12 cellular contexts compared by ENCODE assay signal in genomic region chr5:132771559-132771998, GRCh38. TPM values are rescaled to one million over a fixed set of nuclear protein-coding genes. Genes with fewer than 3 reads are reported as not detected.
DNase-seq lines count a peak whose midpoint lies in the region; ATAC-seq, FAIRE-seq and TF ChIP-seq lines count a peak whose summit lies in the region.
"Had no signal": no experiment of that assay in that cellular context is flagged by ENCODE, and none has a peak within 500 bp of the region (broad histone marks: within the 10 kb centered on the region; RNA-seq: fewer than 3 reads in every experiment).

No MANE protein-coding gene starts in this region.

- H3K27me3 Mint-ChIP-seq in astrocyte (ENCODE audit: low read depth, unreplicated experiment): no peaks in the 10 kb centered on the region

- peaks cover 6% of the 10 kb centered on the region for H3K36me3 Mint-ChIP-seq in astrocyte (ENCODE audit: low read depth, unreplicated experiment)

- peaks cover 89% of the 10 kb centered on the region for H3K79me2 ChIP-seq in astrocyte (ENCODE audit: insufficient read depth, low read length)

- H3K4me3 Mint-ChIP-seq in astrocyte (ENCODE audit: unreplicated experiment): peak overlapping the region; percentile 35
- H3K4me3 Mint-ChIP-seq: HFFc6 had no signal

- intact Hi-C loops in cardiac septum (cut with DNase I): loop anchor here (10.0 kb wide), 1 partner anchor 93 kb away; the partner anchor contains the start of genes GDF9 and UQCRQ

- TF ChIP-seq CTCF in astrocyte (IDR thresholded peaks at IDR 0.05; ENCODE audit: insufficient read depth, low read depth, low read length): no peak

- H4K20me1 ChIP-seq in astrocyte (ENCODE audit: insufficient read depth, low read length): peaks cover 83% of the 10 kb centered on the region

- ATAC-seq in GM18868 (IDR thresholded peaks at IDR 0.05; ENCODE audit: unreplicated experiment) (no peak), HG03097 (IDR thresholded peaks at IDR 0.05; ENCODE audit: low FRiP score, unreplicated experiment) (no peak), HG03159 (IDR thresholded peaks at IDR 0.05; ENCODE audit: unreplicated experiment) (no peak), HG02884 (IDR thresholded peaks at IDR 0.05; ENCODE audit: unreplicated experiment) (no peak)
- ATAC-seq: K562 had no signal

- peak overlapping the region; percentile 93 for H3K27ac Mint-ChIP-seq in astrocyte (ENCODE audit: unreplicated experiment)
- H3K27ac Mint-ChIP-seq: HFFc6 had no signal

- no peaks in the 10 kb centered on the region for H3K36me3 ChIP-seq in astrocyte (ENCODE audit: insufficient read depth, low read length)

- peak; percentile 47 for DNase-seq in Caki2 (ENCODE audit: low read depth)
- DNase-seq in astrocyte (ENCODE audit: low read depth): peak; percentile 74
- DNase-seq in cardiac septum (ENCODE audit: low spot score): peak; percentile 83
- DNase-seq in renal cortical epithelial cell (ENCODE audit: low read depth): peak; percentile 83
- DNase-seq: activated CD4-positive, CD25-positive, alpha-beta regulatory T cell treated with anti-CD3 and anti-CD28 coated beads, Interleukin-2, amount 50 U/mL, for 72 hours; cortex of kidney; HFFc6 had no signal

- peak overlapping the region; percentile 3 for H3K27ac ChIP-seq in astrocyte (ENCODE audit: low read depth, low read length)

- H3K9me3 Mint-ChIP-seq in astrocyte (ENCODE audit: unreplicated experiment): no peaks in the 10 kb centered on the region
- H3K9me3 Mint-ChIP-seq: HFFc6 had no signal

- no peak for FAIRE-seq in astrocyte (lab: Jason Lieb, UNC)
- FAIRE-seq: K562 had no signal

- peaks cover 15% of the 10 kb centered on the region for H3K4me1 ChIP-seq in astrocyte (ENCODE audit: insufficient read depth, low read length)

- H2AFZ ChIP-seq in astrocyte (ENCODE audit: low read depth, low read length): no peak overlapping the region

- H3K9ac ChIP-seq in astrocyte (ENCODE audit: low read length): no peak overlapping the region

- no peak overlapping the region for H3K4me2 ChIP-seq in astrocyte (ENCODE audit: low read length)

- in situ Hi-C loops in Caki2 (cut with HindIII; ENCODE audit: low pct_unique_long_range_greater_than_20kb, low sequenced_read_pairs): no loop called here

- H3K4me1 Mint-ChIP-seq in astrocyte (ENCODE audit: low read depth, unreplicated experiment): peaks cover 57% of the 10 kb centered on the region

- H3K4me3 ChIP-seq in astrocyte (ENCODE audit: insufficient read depth, low read depth, low read length): no peak overlapping the region
- H3K4me3 ChIP-seq: K562 had no signal

- no peaks in the 10 kb centered on the region for H3K27me3 ChIP-seq in astrocyte (ENCODE audit: insufficient read depth, low read length)

- no peaks in the 10 kb centered on the region for H3K9me3 ChIP-seq in astrocyte (ENCODE audit: insufficient read depth, low read depth, low read length)

RNA-seq across cellular contexts. Expression of gene SEPTIN8, which starts 5.5 kb away (rescaled TPM):
- 23.7 and 24.5 TPM in 2 replicates for total RNA-seq in Caki2 (2014; rRNA removed; shearing (Covaris generic); ENCODE audit: low replicate concordance)
- total RNA-seq in astrocyte (97.5 and 106 TPM in 2 replicates), cardiac septum (45.2 TPM), renal cortical epithelial cell (76.9 and 116 TPM in 2 replicates)

RNA-seq across cellular contexts. Expression of gene CCNI2, which starts 24.4 kb away (rescaled TPM):
- total RNA-seq in Caki2 (2014; rRNA removed; shearing (Covaris generic); ENCODE audit: low replicate concordance): not detected in 2 replicates
- total RNA-seq in astrocyte (0.16 and 0.24 TPM in 2 replicates), cardiac septum (not detected), renal cortical epithelial cell (1.1 and 2.3 TPM in 2 replicates)
- total RNA-seq: HFFc6 had no signal

RNA-seq across cellular contexts. Expression of gene KIF3A, which starts 34.2 kb away (rescaled TPM):
- total RNA-seq in Caki2 (2014; rRNA removed; shearing (Covaris generic); ENCODE audit: low replicate concordance): 0.49 and 2.1 TPM in 2 replicates
- total RNA-seq in astrocyte (25.4 and 25.6 TPM in 2 replicates), cardiac septum (10.9 TPM), renal cortical epithelial cell (7.6 and 21.5 TPM in 2 replicates)

RNA-seq across cellular contexts. Expression of gene SOWAHA, which starts 41.5 kb away (rescaled TPM):
- total RNA-seq in Caki2 (2014; rRNA removed; shearing (Covaris generic); ENCODE audit: low replicate concordance): not detected in 2 replicates
- 0.10 and 0.20 TPM in 2 replicates for total RNA-seq in astrocyte
- total RNA-seq in cardiac septum: 0.08 TPM
- total RNA-seq in renal cortical epithelial cell: 0.45 TPM in 1 of 2 replicates, not detected in the other
- total RNA-seq: HFFc6, K562 had no signal

RNA-seq across cellular contexts. Expression of gene SHROOM1, which starts 58.9 kb away (rescaled TPM):
- 8.7 and 11.6 TPM in 2 replicates for total RNA-seq in Caki2 (2014; rRNA removed; shearing (Covaris generic); ENCODE audit: low replicate concordance)
- total RNA-seq in astrocyte (5.0 TPM in 2 replicates), cardiac septum (4.7 TPM), renal cortical epithelial cell (3.3 and 4.5 TPM in 2 replicates)
